16 cellular contexts compared by ENCODE assay signal in genomic region chr6:21441386-21441785, GRCh38.
DNase-seq lines count a peak whose midpoint lies in the region; ATAC-seq and TF ChIP-seq lines count a peak whose summit lies in the region.
"Had no signal": no experiment of that assay in that cellular context is flagged by ENCODE, and none has a peak within 500 bp of the region (broad histone marks: within the 10 kb centered on the region; RNA-seq: fewer than 3 reads in every experiment).

No MANE protein-coding gene starts in this region.

- no peaks in the 10 kb centered on the region for H3K27me3 ChIP-seq in HL-60 (ENCODE audit: insufficient read depth, poor library complexity, severe bottlenecking)
- H3K27me3 ChIP-seq: colonic mucosa, left lung had no signal

- CTCF ChIA-PET in RWPE1 (lab: Yijun Ruan, JAX): no interaction called here

- peak; percentile 31 for DNase-seq in CD1c-positive myeloid dendritic cell (ENCODE audit: extremely low spot score)
- peak; percentile 74 to 76 for DNase-seq in HL-60 (ENCODE audit: low read depth in 1 of 2, low spot score in 1 of 2)
- DNase-seq in RWPE1 (ENCODE audit: low spot score): peak; percentile 10
- peak; percentile 14 for DNase-seq in epithelial cell of prostate (ENCODE audit: low read depth, low spot score)
- DNase-seq: activated CD8-positive, alpha-beta memory T cell treated with anti-CD3 and anti-CD28 coated beads, Interleukin-2, amount 50 U/mL, for 4 hours; colonic mucosa; erythroblast; H7; Karpas-422; left lung; NCI-H2029 treated with DMSO at 0.1 percent for 48 hours; NCI-H774; SHP77 had no signal

- no peak for ATAC-seq in GM21360 (IDR thresholded peaks at IDR 0.05; ENCODE audit: unreplicated experiment)
- no peak for ATAC-seq in GM19328 (IDR thresholded peaks at IDR 0.05; ENCODE audit: unreplicated experiment)
- no peak for ATAC-seq in GM18502 (IDR thresholded peaks at IDR 0.05; ENCODE audit: poor library complexity, unreplicated experiment)
- ATAC-seq: left lung had no signal

- POLR2A ChIA-PET in RWPE1 (lab: Yijun Ruan, JAX; ENCODE audit: low non-redundant PET): no interaction called here

- TF ChIP-seq CTCF in HL-60 (IDR thresholded peaks at IDR 0.05; ENCODE audit: insufficient read depth, low read length) (no peak), RWPE1 (conservative IDR thresholded peaks at IDR 0.05; ENCODE audit: low read depth) (no peak)

- H3K27ac ChIP-seq in HL-60 (replicated peaks) (peak overlapping the region; percentile 70), RWPE1 (no peak overlapping the region), epithelial cell of prostate (no peak overlapping the region)
- H3K27ac ChIP-seq: colonic mucosa, left lung had no signal

- no peak overlapping the region for H3K4me3 ChIP-seq in HL-60 (replicated peaks; ENCODE audit: insufficient read depth, low read length)
- H3K4me3 ChIP-seq: colonic mucosa, left lung had no signal

Comparison
In these comparisons a context has a peak if more than half of its experiments do, and no peak if none do; other contexts are left out.
1. DNase-seq: peak in every context shown above with its lines; median percentile 75 in HL-60; 31 in CD1c-positive myeloid dendritic cell; 14 in epithelial cell of prostate; 10 in RWPE1.